ENCODE assay signal across 18 cellular contexts in genomic region chr18:46207985-46208384, GRCh38.
"Had no signal": no experiment of that assay in that cellular context is flagged by ENCODE, and none has a peak within 500 bp of the region (broad histone marks: within the 10 kb centered on the region; RNA-seq: fewer than 3 reads in every experiment).

No MANE protein-coding gene starts in this region.

- H3K4me1 Mint-ChIP-seq: nephron had no signal

- H3K27ac ChIP-seq: psoas muscle, right lobe of liver, SK-N-MC, suprapubic skin had no signal

- DNase-seq: activated CD4-positive, CD25-positive, alpha-beta regulatory T cell; activated CD8-positive, alpha-beta memory T cell treated with anti-CD3 and anti-CD28 coated beads for 24 hours; activated naive CD8-positive, alpha-beta T cell treated with anti-CD3 and anti-CD28 coated beads, Interleukin-2, amount 10 ng/mL, durations not matched to agents 7 days and 5 days; aorta; left colon; occipital lobe; psoas muscle; right lobe of liver; stimulated activated CD4-positive, alpha-beta T cell treated with anti-CD3 and anti-CD28 coated beads, Interleukin-2, amount 100 ng/mL, for 24 hours; stimulated activated naive B cell treated with anti-CD40 and anti-IgM and Interleukin-4, amounts not matched to agents 10 μg/mL and 1 μg/mL and 100 μg/mL, for 72 hours had no signal

- H3K27me3 ChIP-seq: right lobe of liver, suprapubic skin had no signal

- H3K27me3 Mint-ChIP-seq: activated naive CD8-positive, alpha-beta T cell treated with anti-CD3 and anti-CD28 coated beads, Interleukin-2, amount 10 ng/mL, durations not matched to agents 7 days and 5 days; stimulated activated naive B cell treated with anti-CD40 and anti-IgM and Interleukin-4, amounts not matched to agents 10 μg/mL and 1 μg/mL and 100 μg/mL, for 72 hours; type B pancreatic cell had no signal

- H3K9me3 ChIP-seq: psoas muscle, right lobe of liver, suprapubic skin had no signal

- H3K27ac Mint-ChIP-seq: nephron; stimulated activated naive B cell treated with anti-CD40 and anti-IgM and Interleukin-4, amounts not matched to agents 10 μg/mL and 1 μg/mL and 100 μg/mL, for 72 hours; type B pancreatic cell had no signal

- FAIRE-seq: bronchial epithelial cell, endometrium had no signal

- ATAC-seq: esophagus mucosa; left colon; psoas muscle; right lobe of liver; stimulated activated naive B cell treated with anti-CD40 and anti-IgM and Interleukin-4, amounts not matched to agents 10 μg/mL and 1 μg/mL and 100 μg/mL, for 72 hours had no signal

- H3K36me3 ChIP-seq: right lobe of liver, suprapubic skin had no signal

- H3K4me3 ChIP-seq: lung, psoas muscle, right lobe of liver, SK-N-MC, suprapubic skin had no signal

- H3K4me3 Mint-ChIP-seq: activated naive CD8-positive, alpha-beta T cell treated with anti-CD3 and anti-CD28 coated beads, Interleukin-2, amount 10 ng/mL, durations not matched to agents 7 days and 5 days; nephron; stimulated activated naive B cell treated with anti-CD40 and anti-IgM and Interleukin-4, amounts not matched to agents 10 μg/mL and 1 μg/mL and 100 μg/mL, for 72 hours; type B pancreatic cell had no signal

- H3K9me3 Mint-ChIP-seq: activated naive CD8-positive, alpha-beta T cell treated with anti-CD3 and anti-CD28 coated beads, Interleukin-2, amount 10 ng/mL, durations not matched to agents 7 days and 5 days; nephron; type B pancreatic cell had no signal
